19 cellular contexts compared by ENCODE assay signal in genomic region chr1:162905174-162905573, GRCh38. TPM values are rescaled to one million over a fixed set of nuclear protein-coding genes. Genes with fewer than 3 reads are reported as not detected.
DNase-seq lines count a peak whose midpoint lies in the region; ATAC-seq and TF ChIP-seq lines count a peak whose summit lies in the region.
"Had no signal": no experiment of that assay in that cellular context is flagged by ENCODE, and none has a peak within 500 bp of the region (broad histone marks: within the 10 kb centered on the region; RNA-seq: fewer than 3 reads in every experiment).

No MANE protein-coding gene starts in this region.

- H3K9ac ChIP-seq in adipocyte (ENCODE audit: low read length) (peak overlapping the region; percentile 48), stomach smooth muscle (ENCODE audit: low read length in 2 of 2) (no peak overlapping the region)

- no peaks in the 10 kb centered on the region for H3K36me3 ChIP-seq in heart left ventricle
- no peaks in the 10 kb centered on the region for H3K36me3 ChIP-seq in adipocyte (ENCODE audit: control insufficient read depth, insufficient read depth, low read length, severe bottlenecking)
- no peaks in the 10 kb centered on the region for H3K36me3 ChIP-seq in stomach smooth muscle (ENCODE audit: control insufficient read depth in 2 of 2, insufficient read depth in 2 of 2, low read length in 2 of 2)
- H3K36me3 ChIP-seq: breast epithelium, prostate gland had no signal

- H3K9me3 Mint-ChIP-seq in glutamatergic neuron (ENCODE audit: unreplicated experiment) = peaks cover 3% of the 10 kb centered on the region
- H3K9me3 Mint-ChIP-seq: activated naive CD4-positive, alpha-beta T cell treated with anti-CD3 and anti-CD28 coated beads, Interleukin-2, amount 10 ng/mL, durations not matched to agents 7 days and 5 days; CD8-positive, alpha-beta T cell had no signal

- WGBS in heart left ventricle, 4 donors = 56 to 78% (median 64%) methylated on average over 1 of the region's 1 CpG

- H3K27me3 ChIP-seq in heart left ventricle (no peaks in the 10 kb centered on the region), adipocyte (replicated peaks; ENCODE audit: control insufficient read depth, insufficient read depth, low read length) (no peaks in the 10 kb centered on the region), stomach smooth muscle (ENCODE audit: control insufficient read depth in 1 of 2, insufficient read depth in 2 of 2, low read length in 2 of 2) (no peaks in the 10 kb centered on the region)
- H3K27me3 ChIP-seq: breast epithelium had no signal

- H3K9me3 ChIP-seq in heart left ventricle (no peaks in the 10 kb centered on the region), adipocyte (ENCODE audit: control insufficient read depth, low read length) (no peaks in the 10 kb centered on the region), stomach smooth muscle (ENCODE audit: control insufficient read depth in 2 of 2, low read length in 2 of 2) (no peaks in the 10 kb centered on the region)
- H3K9me3 ChIP-seq: breast epithelium, prostate gland had no signal

- H3K27ac ChIP-seq in heart left ventricle = peak overlapping the region in 7 of 12 donors; percentile 3 to 62 (median 42)
- H3K27ac ChIP-seq in stomach smooth muscle (ENCODE audit: low read length) = peak overlapping the region; percentile 25
- H3K27ac ChIP-seq: breast epithelium, prostate gland had no signal

- H3K27ac Mint-ChIP-seq in glutamatergic neuron (ENCODE audit: unreplicated experiment) = peak overlapping the region; percentile 91
- H3K27ac Mint-ChIP-seq: activated naive CD4-positive, alpha-beta T cell treated with anti-CD3 and anti-CD28 coated beads, Interleukin-2, amount 10 ng/mL, durations not matched to agents 7 days and 5 days; CD8-positive, alpha-beta T cell; naive thymus-derived CD4-positive, alpha-beta T cell had no signal

- peak overlapping the region; percentile 20 for H3K4me3 Mint-ChIP-seq in glutamatergic neuron (ENCODE audit: unreplicated experiment)
- H3K4me3 Mint-ChIP-seq: activated naive CD4-positive, alpha-beta T cell treated with anti-CD3 and anti-CD28 coated beads, Interleukin-2, amount 10 ng/mL, durations not matched to agents 7 days and 5 days; CD8-positive, alpha-beta T cell; naive thymus-derived CD4-positive, alpha-beta T cell had no signal

- DNase-seq in heart left ventricle (no peak), Right ventricle myocardium superior (no peak), adipocyte (ENCODE audit: low read depth) (peak; percentile 53), glutamatergic neuron (no peak), NCI-H1105 (lab: John Stamatoyannopoulos, UW) (no peak)
- DNase-seq: activated naive CD4-positive, alpha-beta T cell treated with anti-CD3 and anti-CD28 coated beads, Interleukin-2, amount 10 ng/mL, durations not matched to agents 7 days and 5 days; activated T-cell treated with anti-CD3 and anti-CD28 coated beads for 4 hours; CD8-positive, alpha-beta T cell; GF-D8; Kasumi-1; naive thymus-derived CD4-positive, alpha-beta T cell; stimulated activated naive CD4-positive, alpha-beta T cell had no signal

- ATAC-seq in heart left ventricle (peak in 2 of 4 donors; percentile 7 to 15), Right ventricle myocardium superior (ENCODE audit: poor library complexity) (no peak), HG02588 (IDR thresholded peaks at IDR 0.05; ENCODE audit: unreplicated experiment) (no peak), HG03045 (IDR thresholded peaks at IDR 0.05; ENCODE audit: unreplicated experiment) (no peak)
- ATAC-seq: CD8-positive, alpha-beta T cell; naive thymus-derived CD4-positive, alpha-beta T cell had no signal

- peaks cover 0 to 29% (median 7%) of the 10 kb centered on the region in 12 donors for H3K4me1 ChIP-seq in heart left ventricle
- peaks cover 37% of the 10 kb centered on the region for H3K4me1 ChIP-seq in adipocyte (ENCODE audit: control insufficient read depth, insufficient read depth, low read length)
- H3K4me1 ChIP-seq in stomach smooth muscle (ENCODE audit: control insufficient read depth, insufficient read depth, low read length) = peaks cover 7% of the 10 kb centered on the region
- H3K4me1 ChIP-seq: breast epithelium, prostate gland had no signal

- no peak for TF ChIP-seq POLR2A in heart left ventricle (IDR thresholded peaks at IDR 0.05)

- H3K27me3 Mint-ChIP-seq in glutamatergic neuron (ENCODE audit: unreplicated experiment) = no peaks in the 10 kb centered on the region
- H3K27me3 Mint-ChIP-seq: activated naive CD4-positive, alpha-beta T cell treated with anti-CD3 and anti-CD28 coated beads, Interleukin-2, amount 10 ng/mL, durations not matched to agents 7 days and 5 days had no signal

- H3K4me1 Mint-ChIP-seq in glutamatergic neuron (ENCODE audit: low read depth, unreplicated experiment) = peaks cover 45% of the 10 kb centered on the region
- H3K4me1 Mint-ChIP-seq: activated naive CD4-positive, alpha-beta T cell treated with anti-CD3 and anti-CD28 coated beads, Interleukin-2, amount 10 ng/mL, durations not matched to agents 7 days and 5 days; naive thymus-derived CD4-positive, alpha-beta T cell had no signal

- H3K4me3 ChIP-seq in heart left ventricle = no peak overlapping the region
- H3K4me3 ChIP-seq in adipocyte (ENCODE audit: low read length) = no peak overlapping the region
- no peak overlapping the region for H3K4me3 ChIP-seq in stomach smooth muscle (ENCODE audit: low read length in 2 of 2)
- H3K4me3 ChIP-seq: breast epithelium, prostate gland had no signal

- no peaks in the 10 kb centered on the region for H3K36me3 Mint-ChIP-seq in glutamatergic neuron (ENCODE audit: unreplicated experiment)
- H3K36me3 Mint-ChIP-seq: activated naive CD4-positive, alpha-beta T cell treated with anti-CD3 and anti-CD28 coated beads, Interleukin-2, amount 10 ng/mL, durations not matched to agents 7 days and 5 days; CD8-positive, alpha-beta T cell; naive thymus-derived CD4-positive, alpha-beta T cell had no signal

- TF ChIP-seq CTCF in heart left ventricle (IDR thresholded peaks at IDR 0.05) (no peak), glutamatergic neuron (IDR thresholded peaks at IDR 0.05; ENCODE audit: partially characterized antibody, unreplicated experiment) (no peak)

- intact Hi-C loops in heart left ventricle (cut with DNase I) = no loop called here
- intact Hi-C loops in Right ventricle myocardium superior (cut with DNase I) = no loop called here

RNA-seq across cellular contexts. Expression of gene CCDC190, which starts 44.2 kb away (rescaled TPM):
- total RNA-seq in heart left ventricle (1 to 10 TPM in 1 of 9 donors, under 1 TPM in 5, not detected in 3; 0.24 to 1.2 (median 0.39) TPM), Right ventricle myocardium superior (0.27 TPM), glutamatergic neuron (ENCODE audit: unreplicated experiment) (not detected)
- polyA plus RNA-seq in heart left ventricle = under 1 TPM; 0.06 to 0.11 TPM
- total RNA-seq: breast epithelium; CD8-positive, alpha-beta T cell; HT-29; liver; naive thymus-derived CD4-positive, alpha-beta T cell had no signal
- polyA plus RNA-seq: liver; naive thymus-derived CD4-positive, alpha-beta T cell had no signal
